Comparison of ENCODE assay signal across 13 cellular contexts in genomic region chr3:73475175-73475574, GRCh38.
"Had no signal": no experiment of that assay in that cellular context is flagged by ENCODE, and none has a peak within 500 bp of the region (broad histone marks: within the 10 kb centered on the region; RNA-seq: fewer than 3 reads in every experiment).

No MANE protein-coding gene starts in this region.

- ATAC-seq: heart left ventricle; natural killer cell treated with Interleukin-12 subunit alpha and Interleukin-12 subunit beta and Interleukin-15 and Interleukin-18, amount 100 ng/mL, for 72 hours; right lobe of liver; stimulated activated naive CD8-positive, alpha-beta T cell treated with anti-CD3 and anti-CD28 coated beads, Interleukin-15, Interleukin-2, amounts not matched to agents 100 U/mL and 50 U/mL, for 24 hours; upper lobe of right lung had no signal

- H3K4me3 ChIP-seq: heart left ventricle, right lobe of liver, smooth muscle cell, suprapubic skin, upper lobe of right lung had no signal

- H3K27ac Mint-ChIP-seq: endodermal cell; immature natural killer cell; natural killer cell treated with Interleukin-12 subunit alpha and Interleukin-12 subunit beta and Interleukin-15 and Interleukin-18, amount 100 ng/mL, for 72 hours had no signal

- DNase-seq: activated CD4-positive, CD25-positive, alpha-beta regulatory T cell treated with anti-CD3 and anti-CD28 coated beads, Interleukin-2, amount 50 U/mL, for 72 hours; activated naive CD4-positive, alpha-beta T cell treated with Interleukin-2 at 50 U/mL for 16 hours; activated T-cell treated with anti-CD3 and anti-CD28 coated beads for 4 hours; anterior cingulate cortex; endodermal cell; heart left ventricle; immature natural killer cell; right lobe of liver; stimulated activated naive CD8-positive, alpha-beta T cell treated with anti-CD3 and anti-CD28 coated beads, Interleukin-15, Interleukin-2, amounts not matched to agents 100 U/mL and 50 U/mL, for 24 hours; upper lobe of right lung had no signal

- H3K36me3 Mint-ChIP-seq: immature natural killer cell; natural killer cell treated with Interleukin-12 subunit alpha and Interleukin-12 subunit beta and Interleukin-15 and Interleukin-18, amount 100 ng/mL, for 72 hours had no signal

- H3K4me1 Mint-ChIP-seq: immature natural killer cell had no signal

- H3K27ac ChIP-seq: heart left ventricle, right lobe of liver, suprapubic skin, upper lobe of right lung had no signal

- H3K9me3 ChIP-seq: right lobe of liver, suprapubic skin, upper lobe of right lung had no signal

- H3K36me3 ChIP-seq: heart left ventricle, right lobe of liver, suprapubic skin, upper lobe of right lung had no signal

- H3K4me2 ChIP-seq: smooth muscle cell had no signal

- H3K4me1 ChIP-seq: right lobe of liver, suprapubic skin, upper lobe of right lung had no signal

- H3K27me3 ChIP-seq: heart left ventricle, right lobe of liver, suprapubic skin, upper lobe of right lung had no signal

- H3K4me3 Mint-ChIP-seq: endodermal cell; immature natural killer cell; natural killer cell treated with Interleukin-12 subunit alpha and Interleukin-12 subunit beta and Interleukin-15 and Interleukin-18, amount 100 ng/mL, for 72 hours had no signal
